ENCODE assay signal across 6 cellular contexts in genomic region chr11:574632-575323, GRCh38. TPM values are rescaled to one million over a fixed set of nuclear protein-coding genes. Genes with fewer than 3 reads are reported as not detected.
A peak's percentile ranks its signal among the peaks of the same experiment; 100 is the strongest.
DNase-seq lines count a peak whose midpoint lies in the region; ATAC-seq lines count a peak whose summit lies in the region.

No MANE protein-coding gene starts in this region.

- H3K4me1 Mint-ChIP-seq in stimulated activated naive B cell treated with anti-CD40 and anti-IgM and Interleukin-4, amounts not matched to agents 10 μg/mL and 1 μg/mL and 100 μg/mL, for 72 hours, result peaks cover 21 to 36% of the 10 kb centered on the region in 2 donors

- peak overlapping the region; percentile 56 to 72 for H3K4me3 Mint-ChIP-seq in stimulated activated naive B cell treated with anti-CD40 and anti-IgM and Interleukin-4, amounts not matched to agents 10 μg/mL and 1 μg/mL and 100 μg/mL, for 72 hours

- H3K36me3 Mint-ChIP-seq in stimulated activated naive B cell treated with anti-CD40 and anti-IgM and Interleukin-4, amounts not matched to agents 10 μg/mL and 1 μg/mL and 100 μg/mL, for 72 hours, result peaks cover 0 to 3% of the 10 kb centered on the region in 2 donors

- DNase-seq in NCI-H1417 (lab: John Stamatoyannopoulos, UW), result peak in 2 of 3 experiments; percentile 61 to 66
- no peak for DNase-seq in NCI-H1417 treated with DMSO at 0.1 percent for 48 hours (lab: John Stamatoyannopoulos, UW)
- no peak for DNase-seq in stimulated activated naive B cell treated with anti-CD40 and anti-IgM and Interleukin-4, amounts not matched to agents 10 μg/mL and 1 μg/mL and 100 μg/mL, for 72 hours
- no peak for DNase-seq in Kasumi-1 (lab: John Stamatoyannopoulos, UW)
- no peak for DNase-seq in NCI-H1105 (lab: John Stamatoyannopoulos, UW)

- peak overlapping the region; percentile 76 for H3K27ac Mint-ChIP-seq in stimulated activated naive B cell treated with anti-CD40 and anti-IgM and Interleukin-4, amounts not matched to agents 10 μg/mL and 1 μg/mL and 100 μg/mL, for 72 hours

- no peaks in the 10 kb centered on the region for H3K9me3 Mint-ChIP-seq in stimulated activated naive B cell treated with anti-CD40 and anti-IgM and Interleukin-4, amounts not matched to agents 10 μg/mL and 1 μg/mL and 100 μg/mL, for 72 hours

- ATAC-seq in esophagus mucosa, result peak; percentile 0
- ATAC-seq in stimulated activated naive B cell treated with anti-CD40 and anti-IgM and Interleukin-4, amounts not matched to agents 10 μg/mL and 1 μg/mL and 100 μg/mL, for 72 hours (replicated peaks), result no peak

- H3K27me3 Mint-ChIP-seq in stimulated activated naive B cell treated with anti-CD40 and anti-IgM and Interleukin-4, amounts not matched to agents 10 μg/mL and 1 μg/mL and 100 μg/mL, for 72 hours, result peaks cover 12 to 14% of the 10 kb centered on the region in 2 donors

RNA-seq across cellular contexts. Expression of gene PHRF1, which starts 1.5 kb away (rescaled TPM):
- 17.6 TPM for total RNA-seq in esophagus mucosa

RNA-seq across cellular contexts. Expression of gene RASSF7, which starts 14.0 kb away (rescaled TPM):
- total RNA-seq in esophagus mucosa, result 19.6 TPM

RNA-seq across cellular contexts. Expression of gene LMNTD2, which starts 14.2 kb away (rescaled TPM):
- total RNA-seq in esophagus mucosa, result 3.0 TPM

RNA-seq across cellular contexts. Expression of gene LRRC56, which starts 37.5 kb away (rescaled TPM):
- total RNA-seq in esophagus mucosa, result 1.3 TPM

RNA-seq across cellular contexts. Expression of gene HRAS, which starts 39.4 kb away (rescaled TPM):
- 118 TPM for total RNA-seq in esophagus mucosa

Comparison
In these comparisons a context has a peak if more than half of its experiments do, and no peak if none do; other contexts are left out.
1. DNase-seq: peak in NCI-H1417 (2 of 3); none in NCI-H1417 treated with DMSO at 0.1 percent for 48 hours (single experiment), stimulated activated naive B cell treated with anti-CD40 and anti-IgM and Interleukin-4, amounts not matched to agents 10 μg/mL and 1 μg/mL and 100 μg/mL, for 72 hours (single experiment), Kasumi-1 (0 of 2) and NCI-H1105 (single experiment).